ENCODE assay signal across 10 cellular contexts in the genomic region with DNA sequence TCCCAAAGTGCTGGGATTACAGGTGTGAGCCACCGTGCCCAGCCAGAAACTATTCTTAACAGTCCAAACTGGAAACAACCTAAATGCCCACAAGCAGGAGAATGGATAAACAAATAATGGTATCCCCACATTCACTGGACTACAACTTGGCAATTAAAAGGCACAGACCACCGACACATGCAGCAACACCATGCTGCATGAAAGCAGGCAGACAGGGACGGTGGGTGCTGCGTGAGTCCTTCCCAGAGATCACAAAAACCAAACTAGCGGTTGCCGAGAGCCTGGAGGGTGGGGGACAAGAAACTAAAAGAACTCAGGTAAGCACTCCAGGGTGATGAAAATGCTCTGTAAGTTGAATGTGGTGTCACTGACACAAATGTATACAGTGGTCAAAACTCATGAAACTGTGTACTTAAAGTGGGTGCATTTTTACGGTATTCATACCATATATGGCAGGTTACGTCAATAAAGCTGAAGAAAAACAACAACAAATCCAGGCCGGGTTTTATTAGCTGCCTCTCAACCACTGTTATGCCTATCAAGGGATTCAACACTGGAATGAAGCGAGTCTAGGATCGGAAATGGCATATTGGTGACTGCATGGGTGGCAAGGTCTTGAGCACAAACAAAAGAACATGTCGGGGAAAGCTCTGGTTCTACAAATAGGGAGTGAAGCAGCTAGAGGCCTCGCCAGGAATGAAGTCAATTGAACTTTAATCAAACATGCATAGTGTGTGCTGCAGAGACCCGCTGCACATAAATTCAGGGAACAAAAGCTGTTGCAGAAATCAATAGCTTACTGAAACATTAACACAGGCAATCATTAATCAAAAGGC. TPM values are rescaled to one million over a fixed set of nuclear protein-coding genes. Genes with fewer than 3 reads are reported as not detected.
DNase-seq lines count a peak whose midpoint lies in the region; ATAC-seq and TF ChIP-seq lines count a peak whose summit lies in the region.
"Had no signal": no experiment of that assay in that cellular context is flagged by ENCODE, and none has a peak within 500 bp of the region (broad histone marks: within the 10 kb centered on the region; RNA-seq: fewer than 3 reads in every experiment).

No MANE protein-coding gene starts in this region.

- no peak for TF ChIP-seq POLR2A in uterus (IDR thresholded peaks at IDR 0.05)

- H3K9me3 ChIP-seq in cardiac muscle cell (ENCODE audit: low read depth), result no peaks in the 10 kb centered on the region
- no peaks in the 10 kb centered on the region for H3K9me3 ChIP-seq in uterus

- DNase-seq in cardiac muscle cell (ENCODE audit: low read depth in 1 of 2, low spot score in 1 of 2) (no peak), cardiac septum (ENCODE audit: low spot score) (no peak), mucosa of gallbladder (ENCODE audit: low spot score) (peak; percentile 77), uterus (no peak), DMS 273 (lab: John Stamatoyannopoulos, UW; ENCODE audit: unreplicated experiment) (no peak), NCI-H226 (no peak)
- DNase-seq: stimulated activated CD4-positive, alpha-beta T cell treated with anti-CD3 and anti-CD28 coated beads, Interleukin-12 subunit alpha, Interleukin-12 subunit beta, amount 100 ng/mL, for 4 hours had no signal

- H3K27ac ChIP-seq in cardiac muscle cell (peak overlapping the region; percentile 93), uterus (peak overlapping the region; percentile 85 to 92)
- H3K27ac ChIP-seq: C4-2B had no signal

- intact Hi-C loops in cardiac septum (cut with DNase I) (loop anchor here (5.0 kb wide), 2 partner anchors 37 to 157 kb away; no protein-coding TSS in a partner anchor), uterus (cut with DNase I; ENCODE audit: low total_unique reads) (loop anchor here (10.0 kb wide), 1 partner anchor 55 kb away; no protein-coding TSS in a partner anchor)

- ATAC-seq in GM19463 (IDR thresholded peaks at IDR 0.05; ENCODE audit: unreplicated experiment), result no peak

- H3K4me3 ChIP-seq in cardiac muscle cell (no peak overlapping the region), uterus (no peak overlapping the region)

- H3K4me1 ChIP-seq in cardiac muscle cell (ENCODE audit: low read depth), result peaks cover 78% of the 10 kb centered on the region
- peaks cover 14 to 25% of the 10 kb centered on the region in 2 donors for H3K4me1 ChIP-seq in uterus

- H3K27me3 Mint-ChIP-seq in brain, result peaks cover 5% of the 10 kb centered on the region

- H3K9me3 Mint-ChIP-seq in brain, result no peaks in the 10 kb centered on the region

- H3K27me3 ChIP-seq in cardiac muscle cell (no peaks in the 10 kb centered on the region), uterus (no peaks in the 10 kb centered on the region)

- peaks cover 4% of the 10 kb centered on the region for H3K36me3 ChIP-seq in cardiac muscle cell
- H3K36me3 ChIP-seq in uterus, result no peaks in the 10 kb centered on the region

- H3K4me3 Mint-ChIP-seq in brain, result peak overlapping the region; percentile 39 to 77 (median 74)

- peaks cover 17% of the 10 kb centered on the region for H3K36me3 Mint-ChIP-seq in brain

- H3K4me1 Mint-ChIP-seq in brain, result peaks cover 97% of the 10 kb centered on the region

- no peak for TF ChIP-seq CTCF in cardiac muscle cell (IDR thresholded peaks at IDR 0.05; ENCODE audit: low read depth, low read length)
- TF ChIP-seq CTCF in brain (conservative IDR thresholded peaks at IDR 0.05), result no peak
- TF ChIP-seq CTCF in uterus (IDR thresholded peaks at IDR 0.05), result no peak

- peak overlapping the region; percentile 85 to 97 (median 91) for H3K27ac Mint-ChIP-seq in brain

RNA-seq across cellular contexts. Expression of gene SLC45A1, which starts 52.4 kb away (rescaled TPM):
- 0.28 and 0.42 TPM in 2 replicates for total RNA-seq in cardiac muscle cell
- 0.34 and 0.79 TPM in 2 replicates for polyA plus RNA-seq in cardiac muscle cell
- 1.8 TPM for total RNA-seq in cardiac septum
- polyA plus RNA-seq in brain (ENCODE audit: insufficient read depth, low read depth, low replicate concordance), result 12.6 TPM
- total RNA-seq in mucosa of gallbladder, result 5.0 TPM
- 10 to 100 TPM in 2 of 4 donors, 1 to 10 TPM in 1, under 1 TPM in 1; 0.51 to 13.8 (median 7.4) TPM for total RNA-seq in uterus
